In genomic region chr11:22163394-22163797, GRCh38 we compare ENCODE assay signal across 10 cellular contexts. TPM values are rescaled to one million over a fixed set of nuclear protein-coding genes. Genes with fewer than 3 reads are reported as not detected.
DNase-seq lines count a peak whose midpoint lies in the region; ATAC-seq, FAIRE-seq and TF ChIP-seq lines count a peak whose summit lies in the region.
"Had no signal": no experiment of that assay in that cellular context is flagged by ENCODE, and none has a peak within 500 bp of the region (broad histone marks: within the 10 kb centered on the region; RNA-seq: fewer than 3 reads in every experiment).

No MANE protein-coding gene starts in this region.

- no peak overlapping the region for H4K8ac ChIP-seq in H1 (ENCODE audit: extremely low read depth, insufficient read depth, low read length)

- no peak for TF ChIP-seq POLR2A in H1 (IDR thresholded peaks at IDR 0.05; ENCODE audit: control extremely low read depth in 1 of 2, low read depth in 2 of 2, low read length in 2 of 2)

- H3K4me2 ChIP-seq in DND-41 (ENCODE audit: insufficient read depth, low read length), result no peak overlapping the region
- H3K4me2 ChIP-seq in H1 (ENCODE audit: insufficient read depth in 1 of 2, low read depth in 2 of 2, low read length in 2 of 2), result no peak overlapping the region

- no peak overlapping the region for H2BK12ac ChIP-seq in H1 (ENCODE audit: low read depth, low read length)

- 0 out of 2 replicates have a peak, but pooled peaks cover 1% of the 10 kb centered on the region for H3K23me2 ChIP-seq in H1 (ENCODE audit: low read depth, low read length)

- no peak overlapping the region for H2BK120ac ChIP-seq in H1 (replicated peaks; ENCODE audit: low read depth, low read length)

- H4K91ac ChIP-seq in H1 (replicated peaks; ENCODE audit: insufficient read length, low read length), result no peak overlapping the region

- no peak overlapping the region for H4K5ac ChIP-seq in H1 (ENCODE audit: insufficient read length, low read depth, low read length)

- TF ChIP-seq CTCF in DND-41 (IDR thresholded peaks at IDR 0.05; ENCODE audit: borderline replicate concordance, extremely low read depth, low read length, poor library complexity, severe bottlenecking) (no peak), H1 (IDR thresholded peaks at IDR 0.05; ENCODE audit: control extremely low read depth in 1 of 3, insufficient read depth in 1 of 3, low read depth in 1 of 3, low read length in 3 of 3) (no peak), colonic mucosa (IDR thresholded peaks at IDR 0.05) (no peak)

- no peak overlapping the region for H3K14ac ChIP-seq in H1 (ENCODE audit: insufficient read length)

- no peak overlapping the region for H3K18ac ChIP-seq in H1 (ENCODE audit: extremely low read depth, low read length)

- no peak for DNase-seq in DND-41
- no peak for DNase-seq in H1 (ENCODE audit: low read depth in 1 of 2, low spot score in 2 of 2)
- no peak for DNase-seq in colonic mucosa
- DNase-seq in stimulated activated CD4-positive, alpha-beta T cell treated with anti-CD3 and anti-CD28 coated beads, Interleukin-15, amount 100 ng/mL, for 24 hours, result no peak
- no peak for DNase-seq in AG08396 (ENCODE audit: low spot score)
- DNase-seq in glomerular visceral epithelial cell (ENCODE audit: extremely low spot score), result no peak
- DNase-seq: NCI-H69 had no signal

- H2BK5ac ChIP-seq in H1 (ENCODE audit: low read depth, low read length), result no peak overlapping the region

- no peaks in the 10 kb centered on the region for H3K79me1 ChIP-seq in H1 (ENCODE audit: low read depth, low read length)

- POLR2A ChIA-PET in H1 (lab: Charles Lee; ENCODE audit: partially characterized antibody), result no interaction called here

- no peaks in the 10 kb centered on the region for H3K9me3 ChIP-seq in DND-41 (ENCODE audit: insufficient read depth, low read length, severe bottlenecking)
- H3K9me3 ChIP-seq in H1 (ENCODE audit: insufficient read depth in 2 of 2, low read depth in 1 of 2, low read length in 1 of 2), result no peaks in the 10 kb centered on the region
- H3K9me3 ChIP-seq in colonic mucosa, result no peaks in the 10 kb centered on the region

- no peaks in the 10 kb centered on the region for H3K79me2 ChIP-seq in DND-41 (ENCODE audit: insufficient read depth, low read length)
- H3K79me2 ChIP-seq in H1 (ENCODE audit: control insufficient read depth in 1 of 2, insufficient read depth in 2 of 2, low read length in 2 of 2), result no peaks in the 10 kb centered on the region

- no peaks in the 10 kb centered on the region for H3K36me3 ChIP-seq in DND-41 (ENCODE audit: insufficient read depth, low read length)
- H3K36me3 ChIP-seq in H1 (ENCODE audit: control insufficient read depth in 2 of 4, insufficient read depth in 4 of 4, low read length in 3 of 4), result no peaks in the 10 kb centered on the region
- H3K36me3 ChIP-seq in colonic mucosa, result no peaks in the 10 kb centered on the region

- H3K4me1 ChIP-seq in DND-41 (ENCODE audit: insufficient read depth, low read length) (no peaks in the 10 kb centered on the region), H1 (replicated peaks in 1 of 4; ENCODE audit: control insufficient read depth in 3 of 4, insufficient read depth in 4 of 4, low read length in 3 of 4) (no peaks in the 10 kb centered on the region), colonic mucosa (no peaks in the 10 kb centered on the region)

- intact Hi-C loops in colonic mucosa (cut with DNase I), result no loop called here

- no peak for FAIRE-seq in H1 (lab: Jason Lieb, UNC)

- H3K9ac ChIP-seq in DND-41 (ENCODE audit: low read depth, low read length) (no peak overlapping the region), H1 (replicated peaks in 1 of 4; ENCODE audit: extremely low read depth in 1 of 4, low read depth in 3 of 4, low read length in 3 of 4) (no peak overlapping the region), colonic mucosa (ENCODE audit: low read depth in 2 of 2, low read length in 2 of 2) (no peak overlapping the region)

- H3K4me3 ChIP-seq in DND-41 (ENCODE audit: low read depth in 1 of 2, low read length in 2 of 2) (no peak overlapping the region), H1 (ENCODE audit: extremely low read depth in 1 of 4, insufficient read depth in 2 of 4, low read depth in 3 of 4, low read length in 4 of 4) (no peak overlapping the region), colonic mucosa (no peak overlapping the region)

- WGBS in H1 (ENCODE audit: extremely low coverage in 1 of 2, insufficient coverage in 1 of 2, insufficient read length in 1 of 2, insufficient replicate concordance in 2 of 2, low coverage in 1 of 2, low lambda C conversion rate in 2 of 2, missing lambda C conversion rate in 1 of 2), 2 experiments, result 96% methylated on average over 3 of the region's 3 CpGs; no CpG with 5 or more reads in 1 of the 2 experiments

- H3K27ac ChIP-seq in DND-41 (ENCODE audit: low read length) (no peak overlapping the region), H1 (ENCODE audit: low read depth, low read length) (no peak overlapping the region), colonic mucosa (no peak overlapping the region)
- H3K27ac ChIP-seq: C4-2B had no signal

- no peak overlapping the region for H2BK15ac ChIP-seq in H1 (ENCODE audit: low read length)

- H2BK20ac ChIP-seq in H1 (ENCODE audit: low read length), result no peak overlapping the region

- H3K56ac ChIP-seq in H1 (replicated peaks; ENCODE audit: insufficient read length, low read depth, low read length), result no peak overlapping the region

- ATAC-seq in DND-41 (ENCODE audit: insufficient read depth, low read depth) (peak; percentile 69; the same call in 2 of the 3 replicates), GM21390 (IDR thresholded peaks at IDR 0.05; ENCODE audit: unreplicated experiment) (peak; percentile 63), HG03457 (IDR thresholded peaks at IDR 0.05; ENCODE audit: unreplicated experiment) (peak; percentile 75)

- H2AFZ ChIP-seq in DND-41 (ENCODE audit: low read depth, low read length), result no peak overlapping the region
- H2AFZ ChIP-seq in H1 (ENCODE audit: low read length), result 0 out of 2 replicates have a peak overlapping the region, but pooled peaks have one; percentile 62

- no peak overlapping the region for H3K23ac ChIP-seq in H1 (ENCODE audit: insufficient read length)

- H3K27me3 ChIP-seq in DND-41 (ENCODE audit: insufficient read depth, low read length, poor library complexity) (no peaks in the 10 kb centered on the region), H1 (replicated peaks in 1 of 4; ENCODE audit: control insufficient read depth in 3 of 4, extremely low read depth in 1 of 4, insufficient read depth in 3 of 4, low read length in 3 of 4) (no peaks in the 10 kb centered on the region), colonic mucosa (no peaks in the 10 kb centered on the region)

- CTCF ChIA-PET in H1 (lab: Charles Lee; ENCODE audit: partially characterized antibody), result interaction anchor here (0.7 kb wide), 1 partner anchor 386 kb away, joined by 3 read pairs; no protein-coding TSS in a partner anchor

- H2AK5ac ChIP-seq in H1 (ENCODE audit: low read depth, low read length), result no peak overlapping the region

- TF ChIP-seq EP300 in H1 (IDR thresholded peaks at IDR 0.05; ENCODE audit: borderline replicate concordance in 1 of 2, low read depth in 2 of 2, low read length in 2 of 2), result no peak

- H3K4ac ChIP-seq in H1 (replicated peaks; ENCODE audit: insufficient read length, low read depth, low read length), result no peak overlapping the region

- H4K20me1 ChIP-seq in DND-41 (ENCODE audit: insufficient read depth, low read length) (no peaks in the 10 kb centered on the region), H1 (replicated peaks in 1 of 2; ENCODE audit: control insufficient read depth in 1 of 2, insufficient read depth in 2 of 2, low read length in 2 of 2) (no peaks in the 10 kb centered on the region)

- no peak for TF ChIP-seq RAD21 in H1 (IDR thresholded peaks at IDR 0.05 in 1 of 2, conservative IDR thresholded peaks at IDR 0.05 in 1 of 2; ENCODE audit: low read depth in 2 of 2, low read length in 2 of 2)

TF ChIP-seq in H1, 55 proteins besides CTCF, POLR2A, EP300 and RAD21:
- TF ChIP-seq GABPA (IDR thresholded peaks at IDR 0.05; ENCODE audit: borderline replicate concordance, insufficient read depth, low read length) (no peak), BCL11A (IDR thresholded peaks at IDR 0.05; ENCODE audit: low read depth in 2 of 2, low read length in 2 of 2) (no peak), CEBPB (IDR thresholded peaks at IDR 0.05; ENCODE audit: low read depth, low read length) (no peak), SP4 (IDR thresholded peaks at IDR 0.05; ENCODE audit: low read length) (no peak), KDM4A (IDR thresholded peaks at IDR 0.05; ENCODE audit: low read depth, low read length, severe bottlenecking) (no peak), CHD2 (IDR thresholded peaks at IDR 0.05; ENCODE audit: low read length) (no peak), SIRT6 (IDR thresholded peaks at IDR 0.05; ENCODE audit: low read length) (no peak), POU5F1 (IDR thresholded peaks at IDR 0.05; ENCODE audit: low read depth, low read length) (no peak), JUN (IDR thresholded peaks at IDR 0.05; ENCODE audit: low read depth, low read length) (no peak), SP2 (IDR thresholded peaks at IDR 0.05; ENCODE audit: low read length) (no peak), GTF2F1 (IDR thresholded peaks at IDR 0.05; ENCODE audit: borderline replicate concordance, low read depth, low read length) (no peak), YY1 (IDR thresholded peaks at IDR 0.05; ENCODE audit: low read depth, low read length) (no peak), SAP30 (IDR thresholded peaks at IDR 0.05; ENCODE audit: insufficient read depth, insufficient replicate concordance, low read length) (no peak)

RNA-seq across cellular contexts. Expression of gene ANO5, which starts 29.5 kb away (rescaled TPM):
- total RNA-seq in H1 (2021; fragmentation: NEBNext Ultra II Directional; extraction: Animal tissue kit (Norgen Biotek cat#: 25700)), result 4.6 and 5.0 TPM in 2 replicates
- polyA plus RNA-seq in H1 (2011; rRNA removed), result 2.5 and 2.6 TPM in 2 replicates
- 1.9 TPM for polyA plus RNA-seq in H1 (2011; cell fraction: cytosol; rRNA removed)
- polyA plus RNA-seq in H1 (2011; cell fraction: nucleus; rRNA removed), result 7.2 TPM
- 1.3 to 2.9 TPM (median 1.9 TPM) in 4 replicates for polyA plus RNA-seq in H1 (2012, experiment 1 of 2)
- 0.41 TPM for polyA plus RNA-seq in H1 (2012, experiment 2 of 2)
- 4.8 TPM for polyA plus RNA-seq in H1 (2013, experiment 1 of 2)
- polyA plus RNA-seq in H1 (2013, experiment 2 of 2), result 4.8 TPM
- 13.1 and 24.5 TPM in 2 replicates for polyA minus RNA-seq in H1 (2011; rRNA and poly(A)+ RNA removed)
- 5.0 TPM for polyA minus RNA-seq in H1 (2011; cell fraction: cytosol; rRNA and poly(A)+ RNA removed)
- polyA minus RNA-seq in H1 (2011; cell fraction: nucleus; rRNA and poly(A)+ RNA removed), result 14.9 TPM
- total RNA-seq in colonic mucosa, result 1 to 10 TPM; 7.5 to 8.2 TPM
